In genomic region chr1:203200059-203200553, GRCh38 we compare ENCODE assay signal across 10 cellular contexts. TPM values are rescaled to one million over a fixed set of nuclear protein-coding genes. Genes with fewer than 3 reads are reported as not detected.
A peak's percentile ranks its signal among the peaks of the same experiment; 100 is the strongest.
DNase-seq lines count a peak whose midpoint lies in the region; ATAC-seq and TF ChIP-seq lines count a peak whose summit lies in the region.
"Had no signal": no experiment of that assay in that cellular context is flagged by ENCODE, and none has a peak within 500 bp of the region (broad histone marks: within the 10 kb centered on the region; RNA-seq: fewer than 3 reads in every experiment).

No MANE protein-coding gene starts in this region.

- intact Hi-C loops in transverse colon (cut with DNase I; ENCODE audit: low total_unique reads): no loop called here
- intact Hi-C loops in natural killer cell (cut with micrococcal nuclease): no loop called here

- H3K4me3 ChIP-seq in MG63: no peak overlapping the region
- H3K4me3 ChIP-seq in coronary artery: no peak overlapping the region
- no peak overlapping the region for H3K4me3 ChIP-seq in lung
- no peak overlapping the region for H3K4me3 ChIP-seq in transverse colon

- H3K36me3 ChIP-seq in MG63 (no peaks in the 10 kb centered on the region), lung (ENCODE audit: control insufficient read depth in 2 of 2, insufficient read depth in 2 of 2, low read length in 2 of 2) (no peaks in the 10 kb centered on the region), transverse colon (no peaks in the 10 kb centered on the region)

- H3K27me3 ChIP-seq in MG63 (no peaks in the 10 kb centered on the region), lung (ENCODE audit: control insufficient read depth, insufficient read depth) (no peaks in the 10 kb centered on the region), transverse colon (no peaks in the 10 kb centered on the region)

- H3K27me3 Mint-ChIP-seq in progenitor cell of endocrine pancreas: peaks cover 81% of the 10 kb centered on the region
- H3K27me3 Mint-ChIP-seq in natural killer cell (ENCODE audit: low read depth in 2 of 2): peaks cover 23 to 32% of the 10 kb centered on the region in 2 donors

- H3K36me3 Mint-ChIP-seq in progenitor cell of endocrine pancreas (ENCODE audit: insufficient read depth) (no peaks in the 10 kb centered on the region), natural killer cell (no peaks in the 10 kb centered on the region)

- DNase-seq in MG63 (peak; percentile 97), coronary artery (ENCODE audit: low spot score) (no peak), lung (ENCODE audit: low spot score) (peak; percentile 41), transverse colon (no peak), progenitor cell of endocrine pancreas (ENCODE audit: low spot score, unreplicated experiment) (no peak), glomerular visceral epithelial cell (ENCODE audit: extremely low spot score) (no peak), natural killer cell (no peak)
- DNase-seq: activated naive CD4-positive, alpha-beta T cell had no signal

- TF ChIP-seq CTCF in coronary artery (IDR thresholded peaks at IDR 0.05): no peak
- TF ChIP-seq CTCF in lung (IDR thresholded peaks at IDR 0.05; ENCODE audit: control extremely low read depth, extremely low read depth): no peak
- TF ChIP-seq CTCF in transverse colon (IDR thresholded peaks at IDR 0.05): no peak
- TF ChIP-seq CTCF in progenitor cell of endocrine pancreas (IDR thresholded peaks at IDR 0.05; ENCODE audit: unreplicated experiment): no peak
- no peak for TF ChIP-seq CTCF in natural killer cell (IDR thresholded peaks at IDR 0.05)

- H3K4me1 Mint-ChIP-seq in progenitor cell of endocrine pancreas (ENCODE audit: low read depth) (no peaks in the 10 kb centered on the region), natural killer cell (no peaks in the 10 kb centered on the region)

- H3K9me3 Mint-ChIP-seq in progenitor cell of endocrine pancreas (ENCODE audit: low read depth) (no peaks in the 10 kb centered on the region), natural killer cell (no peaks in the 10 kb centered on the region)

- H3K4me3 Mint-ChIP-seq in progenitor cell of endocrine pancreas (ENCODE audit: low read depth) (no peak overlapping the region), natural killer cell (no peak overlapping the region)

- 31 to 32% methylated on average over 7 of the region's 7 CpGs for WGBS in lung, 2 donors
- WGBS in transverse colon (ENCODE audit: low coverage in 1 of 2), 2 donors: 66 to 67% methylated on average over 1 to 7 of the region's 7 CpGs

- H3K4me1 ChIP-seq in lung (ENCODE audit: control insufficient read depth in 2 of 2, insufficient read depth in 2 of 2, low read length in 2 of 2) (peaks cover 0 to 11% of the 10 kb centered on the region in 2 donors), transverse colon (peaks cover 0 to 6% (median 1%) of the 10 kb centered on the region in 4 donors)

- ATAC-seq in lung (ENCODE audit: insufficient read depth, low FRiP score) (peak; percentile 51), HG03025 (IDR thresholded peaks at IDR 0.05; ENCODE audit: low FRiP score, unreplicated experiment) (no peak), natural killer cell (no peak)

- peak overlapping the region; percentile 10 to 79 for H3K27ac ChIP-seq in coronary artery
- peak overlapping the region in 1 of 2 donors; percentile 43 for H3K27ac ChIP-seq in lung (ENCODE audit: low read depth in 1 of 2, low read length in 1 of 2)
- H3K27ac ChIP-seq in transverse colon: peak overlapping the region; percentile 45 to 69 (median 57)

- in situ Hi-C loops in transverse colon (cut with MboI; ENCODE audit: low pct_ligation_motif_present in 1 of 4, low pct_unique_long_range_greater_than_20kb in 1 of 4, low sequenced_read_pairs in 3 of 4): no loop called here

- TF ChIP-seq EP300 in transverse colon (IDR thresholded peaks at IDR 0.05; ENCODE audit: low read depth): no peak

- H3K9me3 ChIP-seq in MG63 (no peaks in the 10 kb centered on the region), lung (ENCODE audit: control insufficient read depth in 2 of 2, insufficient read depth in 1 of 2, low read length in 1 of 2) (no peaks in the 10 kb centered on the region), transverse colon (no peaks in the 10 kb centered on the region)

- no peak overlapping the region for H3K27ac Mint-ChIP-seq in progenitor cell of endocrine pancreas
- H3K27ac Mint-ChIP-seq in natural killer cell: no peak overlapping the region

- no peak for TF ChIP-seq POLR2A in transverse colon (IDR thresholded peaks at IDR 0.05)

RNA-seq across cellular contexts. Expression of gene CHI3L1, which starts 13.6 kb away (rescaled TPM):
- 3.5 and 4.8 TPM in 2 replicates for total RNA-seq in MG63 (2014; rRNA removed; shearing (Covaris generic); ENCODE audit: low replicate concordance)
- total RNA-seq in lung: 10 to 100 TPM; 46.4 to 98.6 TPM
- polyA plus RNA-seq in lung: 100 to 1,000 TPM; 122 to 169 TPM
- 10 to 100 TPM in 1 of 4 donors, 1 to 10 TPM in 1, not detected in 2; 2.9 to 23.2 TPM for total RNA-seq in transverse colon
- not detected in 2 replicates for total RNA-seq in progenitor cell of endocrine pancreas
- 1 to 10 TPM in 1 of 3 donors, not detected in 2; 1.0 TPM for total RNA-seq in natural killer cell

RNA-seq across cellular contexts. Expression of gene MYBPH, which starts 24.5 kb away (rescaled TPM):
- not detected in 2 replicates for total RNA-seq in MG63 (2014; rRNA removed; shearing (Covaris generic); ENCODE audit: low replicate concordance)
- not detected for total RNA-seq in lung
- under 1 TPM; 0.16 to 0.41 TPM for polyA plus RNA-seq in lung
- not detected for total RNA-seq in transverse colon
- total RNA-seq in progenitor cell of endocrine pancreas: not detected in 2 replicates
- total RNA-seq in natural killer cell: not detected
- total RNA-seq: subcutaneous adipose tissue had no signal

RNA-seq across cellular contexts. Expression of gene CHIT1, which starts 29.4 kb away (rescaled TPM):
- total RNA-seq in MG63 (2014; rRNA removed; shearing (Covaris generic); ENCODE audit: low replicate concordance): not detected in 2 replicates
- total RNA-seq in lung (1 to 10 TPM in 1 of 2 donors, under 1 TPM in 1; 0.89 to 1.6 TPM), transverse colon (under 1 TPM in 1 of 4 donors, not detected in 3; 0.79 TPM), progenitor cell of endocrine pancreas (0.14 and 0.95 TPM in 2 replicates), natural killer cell (1 to 10 TPM in 1 of 3 donors, under 1 TPM in 1, not detected in 1; 0.07 to 2.2 TPM)
- 1 to 10 TPM; 2.3 to 4.9 TPM for polyA plus RNA-seq in lung

Comparison
In these comparisons a context has a peak if more than half of its experiments do, and no peak if none do; other contexts are left out.
1. DNase-seq: peak in MG63 (single experiment) and lung (single experiment); none in coronary artery (single experiment), transverse colon (single experiment), progenitor cell of endocrine pancreas (single experiment), glomerular visceral epithelial cell (single experiment) and natural killer cell (single experiment).